Comparison of ENCODE assay signal across 8 cellular contexts in genomic region chr3:354433-354832, GRCh38.
A peak's percentile ranks its signal among the peaks of the same experiment; 100 is the strongest.
DNase-seq lines count a peak whose midpoint lies in the region; ATAC-seq and TF ChIP-seq lines count a peak whose summit lies in the region.

No MANE protein-coding gene starts in this region.

- CTCF ChIA-PET in AG04449 (lab: Yijun Ruan, JAX) = interaction anchor here (1.4 kb wide), 1 partner anchor 9 kb away, joined by 5 read pairs; no protein-coding TSS in a partner anchor

- no peak overlapping the region for H2AFZ ChIP-seq in MM.1S (ENCODE audit: low read length)

- H3K27me3 ChIP-seq in GM06990 (replicated peaks; ENCODE audit: control insufficient read depth, insufficient read depth, low read length) (no peaks in the 10 kb centered on the region), HAP-1 (ENCODE audit: low read depth) (no peaks in the 10 kb centered on the region), MM.1S (replicated peaks; ENCODE audit: insufficient read depth, low read length) (no peaks in the 10 kb centered on the region)

- DNase-seq in AG04449 (ENCODE audit: low read depth, low spot score) = no peak
- DNase-seq in GM06990 (ENCODE audit: extremely low read depth, insufficient read length) = peak; percentile 26
- DNase-seq in HAP-1 (ENCODE audit: low spot score in 2 of 2) = peak; percentile 66 to 68
- peak; percentile 40 for DNase-seq in MM.1S
- peak; percentile 17 for DNase-seq in SKM-1 (lab: John Stamatoyannopoulos, UW; ENCODE audit: unreplicated experiment)
- peak; percentile 35 for DNase-seq in fibroblast of gingiva (ENCODE audit: low read depth)
- DNase-seq in omental fat pad (ENCODE audit: low spot score) = no peak

- no peak overlapping the region for H3K27ac ChIP-seq in MM.1S (ENCODE audit: low read length)

- in situ Hi-C loops in HAP-1 (cut with MboI; ENCODE audit: low sequenced_read_pairs) = no loop called here

- H3K9me2 ChIP-seq in MM.1S (replicated peaks; ENCODE audit: insufficient read depth, low read length) = no peaks in the 10 kb centered on the region

- no peak for ATAC-seq in omental fat pad (ENCODE audit: low FRiP score)
- ATAC-seq in HG03045 (IDR thresholded peaks at IDR 0.05; ENCODE audit: unreplicated experiment) = no peak

- no peaks in the 10 kb centered on the region for H4K20me1 ChIP-seq in MM.1S (ENCODE audit: insufficient read depth, low read length)

- H3K36me3 ChIP-seq in GM06990 (ENCODE audit: control insufficient read depth, insufficient read depth, low read length) (no peaks in the 10 kb centered on the region), HAP-1 (replicated peaks) (no peaks in the 10 kb centered on the region), MM.1S (replicated peaks; ENCODE audit: insufficient read depth, low read length) (no peaks in the 10 kb centered on the region)

- no peaks in the 10 kb centered on the region for H3K9me3 ChIP-seq in HAP-1
- no peaks in the 10 kb centered on the region for H3K9me3 ChIP-seq in MM.1S (replicated peaks; ENCODE audit: insufficient read depth, low read length)

- H3F3A ChIP-seq in MM.1S (ENCODE audit: insufficient read depth, low read length) = no peaks in the 10 kb centered on the region

- H3K4me3 ChIP-seq in AG04449 (ENCODE audit: low read depth, low read length) (no peak overlapping the region), GM06990 (replicated peaks; ENCODE audit: low read depth, low read length) (no peak overlapping the region), HAP-1 (no peak overlapping the region), MM.1S (ENCODE audit: low read length) (no peak overlapping the region)

- no peaks in the 10 kb centered on the region for H3K79me2 ChIP-seq in MM.1S (ENCODE audit: low read length)

- POLR2A ChIA-PET in AG04449 (lab: Yijun Ruan, JAX) = no interaction called here

- H3K9ac ChIP-seq in MM.1S (ENCODE audit: low read length) = no peak overlapping the region

- TF ChIP-seq CTCF in AG04449 (IDR thresholded peaks at IDR 0.05; ENCODE audit: insufficient read depth, low read length, missing control alignments) (peak; percentile 50), GM06990 (IDR thresholded peaks at IDR 0.05; ENCODE audit: insufficient read depth, low read length, poor library complexity, severe bottlenecking) (peak; percentile 80), MM.1S (IDR thresholded peaks at IDR 0.05; ENCODE audit: low read length) (peak; percentile 56), omental fat pad (IDR thresholded peaks at IDR 0.05) (peak in 2 of 3 donors; percentile 18 to 40)

- H3K4me1 ChIP-seq in HAP-1 = peaks cover 5% of the 10 kb centered on the region; the same call in 1 of the 2 replicates
- H3K4me1 ChIP-seq in MM.1S (ENCODE audit: low read length) = no peaks in the 10 kb centered on the region

- no peak overlapping the region for H3K4me2 ChIP-seq in MM.1S (ENCODE audit: low read depth, low read length)

Comparison
In these comparisons a context has a peak if more than half of its experiments do, and no peak if none do; other contexts are left out.
1. DNase-seq: peak in GM06990 (single experiment), HAP-1 (2 of 2), MM.1S (single experiment), SKM-1 (single experiment) and fibroblast of gingiva (single experiment); none in AG04449 (single experiment) and omental fat pad (single experiment).
2. CTCF ChIP-seq: peak in every context shown above with its lines; median percentile 80 in GM06990; 56 in MM.1S; 50 in AG04449; 29 in omental fat pad.